In the genomic region with DNA sequence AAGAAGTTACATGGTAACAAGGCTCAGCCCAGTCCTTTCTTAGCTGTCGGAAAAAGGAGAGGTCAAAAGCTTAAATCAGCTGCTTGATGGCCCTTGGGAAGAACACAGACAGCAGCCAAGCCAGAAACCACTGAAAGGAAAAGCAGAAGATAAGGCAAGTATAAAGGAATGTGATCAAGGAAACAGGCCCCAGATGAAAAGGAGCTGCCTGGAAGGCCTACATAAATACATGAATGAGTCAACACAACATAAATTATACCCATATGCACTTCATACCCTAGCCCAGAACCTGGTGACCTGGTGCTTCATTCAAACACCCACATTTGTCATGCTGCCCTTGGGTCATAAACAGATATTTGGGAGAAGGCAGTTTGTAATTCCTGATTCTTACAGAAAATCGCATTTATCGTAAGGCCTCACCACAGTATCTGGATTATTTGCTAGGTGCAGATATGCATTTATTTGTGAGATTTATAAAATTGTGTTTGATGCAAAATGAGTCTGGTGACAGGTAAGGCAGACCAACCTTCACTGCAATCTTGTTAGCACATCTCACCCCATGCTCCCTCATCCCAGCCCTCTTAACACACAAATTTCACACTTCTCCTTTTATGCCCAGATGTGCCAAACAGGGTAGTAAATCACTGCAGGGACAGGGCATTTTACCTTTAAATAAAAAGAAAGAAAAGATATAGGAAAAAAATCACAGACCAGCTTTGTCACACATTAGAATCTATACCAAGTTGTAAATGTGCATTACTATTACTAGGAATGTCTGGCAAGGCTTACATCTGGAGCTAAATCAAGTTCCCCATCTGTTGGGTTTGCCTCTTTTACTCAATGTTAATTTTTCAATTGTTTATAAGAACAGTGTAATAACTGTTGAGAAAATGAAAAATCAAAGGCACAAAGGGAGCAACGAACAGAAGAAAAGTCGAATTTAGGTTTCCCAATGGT, we compare ENCODE assay signal across 11 cellular contexts.
DNase-seq lines count a peak whose midpoint lies in the region; ATAC-seq and TF ChIP-seq lines count a peak whose summit lies in the region.
"Had no signal": no experiment of that assay in that cellular context is flagged by ENCODE, and none has a peak within 500 bp of the region (broad histone marks: within the 10 kb centered on the region; RNA-seq: fewer than 3 reads in every experiment).

No MANE protein-coding gene starts in this region.

- TF ChIP-seq POLR2A in sigmoid colon (IDR thresholded peaks at IDR 0.05), result no peak

- in situ Hi-C loops in SK-MEL-5 (cut with HindIII; ENCODE audit: low pct_unique_long_range_greater_than_20kb, low sequenced_read_pairs), result no loop called here

- no peak for TF ChIP-seq EP300 in sigmoid colon (IDR thresholded peaks at IDR 0.05)

- no peaks in the 10 kb centered on the region for H3K9me3 ChIP-seq in sigmoid colon
- H3K9me3 ChIP-seq: suprapubic skin had no signal

- H3K27ac ChIP-seq in sigmoid colon, result peak overlapping the region; percentile 48 to 73 (median 65)
- H3K27ac ChIP-seq: suprapubic skin, WERI-Rb-1 had no signal

- WGBS in sigmoid colon, 2 donors, result 79 to 86% methylated on average over 5 of the region's 5 CpGs

- no peak for ATAC-seq in GM18909 (IDR thresholded peaks at IDR 0.05; ENCODE audit: poor library complexity, unreplicated experiment)

- peak; percentile 40 for DNase-seq in GM04504 (ENCODE audit: low read depth)
- peak; percentile 27 for DNase-seq in SK-MEL-5 (ENCODE audit: low read depth, low spot score)
- peak; percentile 81 for DNase-seq in glomerular endothelial cell (ENCODE audit: extremely low read depth, low read depth, low spot score)
- DNase-seq in sigmoid colon, result no peak
- no peak for DNase-seq in T1000 (lab: John Stamatoyannopoulos, UW)
- DNase-seq in DMS 273 (lab: John Stamatoyannopoulos, UW; ENCODE audit: unreplicated experiment), result no peak
- no peak for DNase-seq in stimulated activated CD4-positive, alpha-beta T cell treated with anti-CD3 and anti-CD28 coated beads, Interleukin-2, amount 100 ng/mL, for 24 hours
- DNase-seq: NCI-H2081 treated with DMSO at 0.1 percent for 48 hours, WERI-Rb-1 had no signal

- no peaks in the 10 kb centered on the region for H3K36me3 ChIP-seq in sigmoid colon
- H3K36me3 ChIP-seq: WERI-Rb-1 had no signal

- intact Hi-C loops in sigmoid colon (cut with DNase I), result no loop called here

- no peaks in the 10 kb centered on the region for H3K27me3 ChIP-seq in sigmoid colon
- H3K27me3 ChIP-seq: suprapubic skin had no signal

- TF ChIP-seq CTCF in sigmoid colon (IDR thresholded peaks at IDR 0.05), result no peak

- H3K4me1 ChIP-seq in sigmoid colon, result peaks cover 0 to 84% (median 61%) of the 10 kb centered on the region in 4 donors

- no peak overlapping the region for H3K4me3 ChIP-seq in sigmoid colon
- H3K4me3 ChIP-seq: suprapubic skin had no signal

Comparison
In these comparisons a context has a peak if more than half of its experiments do, and no peak if none do; other contexts are left out.
1. DNase-seq: peak in GM04504 (single experiment), SK-MEL-5 (single experiment) and glomerular endothelial cell (single experiment); none in sigmoid colon (single experiment), T1000 (single experiment), DMS 273 (single experiment) and stimulated activated CD4-positive, alpha-beta T cell treated with anti-CD3 and anti-CD28 coated beads, Interleukin-2, amount 100 ng/mL, for 24 hours (0 of 2).